ENCODE assay signal across 1 cellular context in the genomic region with DNA sequence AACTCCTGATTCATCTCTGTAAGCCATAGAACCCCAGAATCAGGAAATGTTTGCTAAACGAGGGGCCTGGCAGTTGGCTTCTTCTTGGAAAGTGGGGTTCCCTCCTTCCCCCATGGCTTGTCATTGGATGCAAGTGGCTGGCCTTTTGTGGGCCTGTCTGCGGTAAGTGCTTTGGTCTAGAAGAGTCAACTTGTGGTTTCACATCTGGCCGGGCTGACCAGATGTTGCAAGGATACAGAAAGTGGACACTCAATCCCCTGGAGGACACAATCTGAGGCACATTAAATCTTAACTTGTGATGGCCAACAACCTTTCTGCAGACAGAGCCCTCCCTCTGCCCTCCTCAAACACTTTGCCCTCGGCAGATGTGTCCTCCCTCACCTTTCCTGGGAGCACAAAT.
TF ChIP-seq lines count a peak whose summit lies in the region.

No MANE protein-coding gene starts in this region.

TF ChIP-seq in K562, 482 proteins besides CTCF, POLR2A, EP300 and RAD21 (continued from another document and continues in another):
- TF ChIP-seq MYC (IDR thresholded peaks at IDR 0.05; ENCODE audit: low read depth, low read length) = peak; percentile 22; the same call in 1 of the 2 replicates
- TF ChIP-seq MYC (CRISPR knock-in tag; IDR thresholded peaks at IDR 0.05; ENCODE audit: borderline replicate concordance, low read depth) = no peak
- TF ChIP-seq CBX5 (IDR thresholded peaks at IDR 0.05; ENCODE audit: borderline replicate concordance, low read depth) = no peak
- TF ChIP-seq HCFC1 (IDR thresholded peaks at IDR 0.05; ENCODE audit: low read depth, low read length) = no peak
- TF ChIP-seq, protein P1, sequence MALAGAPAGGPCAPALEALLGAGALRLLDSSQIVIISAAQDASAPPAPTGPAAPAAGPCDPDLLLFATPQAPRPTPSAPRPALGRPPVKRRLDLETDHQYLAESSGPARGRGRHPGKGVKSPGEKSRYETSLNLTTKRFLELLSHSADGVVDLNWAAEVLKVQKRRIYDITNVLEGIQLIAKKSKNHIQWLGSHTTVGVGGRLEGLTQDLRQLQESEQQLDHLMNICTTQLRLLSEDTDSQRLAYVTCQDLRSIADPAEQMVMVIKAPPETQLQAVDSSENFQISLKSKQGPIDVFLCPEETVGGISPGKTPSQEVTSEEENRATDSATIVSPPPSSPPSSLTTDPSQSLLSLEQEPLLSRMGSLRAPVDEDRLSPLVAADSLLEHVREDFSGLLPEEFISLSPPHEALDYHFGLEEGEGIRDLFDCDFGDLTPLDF (CRISPR knock-in tag; IDR thresholded peaks at IDR 0.05) = no peak
- TF ChIP-seq HDAC1 (IDR thresholded peaks at IDR 0.05) = peak in 1 of 2 experiments; percentile 74; a peak in 2 of 4 replicates
- no peak for TF ChIP-seq NELFE (IDR thresholded peaks at IDR 0.05; ENCODE audit: insufficient read depth, insufficient read length)
- no peak for TF ChIP-seq DDX20 (tag; IDR thresholded peaks at IDR 0.05; ENCODE audit: low read depth)
- no peak for TF ChIP-seq BCOR (IDR thresholded peaks at IDR 0.05)
- peak; percentile 35; the same call in 1 of the 2 replicates for TF ChIP-seq JUND (IDR thresholded peaks at IDR 0.05; ENCODE audit: borderline replicate concordance, low read depth, low read length)
- no peak for TF ChIP-seq JUND (tag; IDR thresholded peaks at IDR 0.05; ENCODE audit: borderline replicate concordance, low read depth, low read length)
- TF ChIP-seq NFRKB (IDR thresholded peaks at IDR 0.05; ENCODE audit: low read depth) = no peak
- no peak for TF ChIP-seq HNRNPUL1 (IDR thresholded peaks at IDR 0.05; ENCODE audit: low read length)
- TF ChIP-seq LARP7 (IDR thresholded peaks at IDR 0.05) = no peak
- TF ChIP-seq, protein P2, sequence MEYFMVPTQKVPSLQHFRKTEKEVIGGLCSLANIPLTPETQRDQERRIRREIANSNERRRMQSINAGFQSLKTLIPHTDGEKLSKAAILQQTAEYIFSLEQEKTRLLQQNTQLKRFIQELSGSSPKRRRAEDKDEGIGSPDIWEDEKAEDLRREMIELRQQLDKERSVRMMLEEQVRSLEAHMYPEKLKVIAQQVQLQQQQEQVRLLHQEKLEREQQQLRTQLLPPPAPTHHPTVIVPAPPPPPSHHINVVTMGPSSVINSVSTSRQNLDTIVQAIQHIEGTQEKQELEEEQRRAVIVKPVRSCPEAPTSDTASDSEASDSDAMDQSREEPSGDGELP (CRISPR knock-in tag; IDR thresholded peaks at IDR 0.05; ENCODE audit: borderline replicate concordance) = peak; percentile 88
- TF ChIP-seq EWSR1 (IDR thresholded peaks at IDR 0.05; ENCODE audit: borderline replicate concordance, low read depth, partially characterized antibody) = no peak
- TF ChIP-seq, protein P3, sequence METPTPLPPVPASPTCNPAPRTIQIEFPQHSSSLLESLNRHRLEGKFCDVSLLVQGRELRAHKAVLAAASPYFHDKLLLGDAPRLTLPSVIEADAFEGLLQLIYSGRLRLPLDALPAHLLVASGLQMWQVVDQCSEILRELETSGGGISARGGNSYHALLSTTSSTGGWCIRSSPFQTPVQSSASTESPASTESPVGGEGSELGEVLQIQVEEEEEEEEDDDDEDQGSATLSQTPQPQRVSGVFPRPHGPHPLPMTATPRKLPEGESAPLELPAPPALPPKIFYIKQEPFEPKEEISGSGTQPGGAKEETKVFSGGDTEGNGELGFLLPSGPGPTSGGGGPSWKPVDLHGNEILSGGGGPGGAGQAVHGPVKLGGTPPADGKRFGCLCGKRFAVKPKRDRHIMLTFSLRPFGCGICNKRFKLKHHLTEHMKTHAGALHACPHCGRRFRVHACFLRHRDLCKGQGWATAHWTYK (CRISPR knock-in tag; IDR thresholded peaks at IDR 0.05) = no peak
- TF ChIP-seq, protein P4, sequence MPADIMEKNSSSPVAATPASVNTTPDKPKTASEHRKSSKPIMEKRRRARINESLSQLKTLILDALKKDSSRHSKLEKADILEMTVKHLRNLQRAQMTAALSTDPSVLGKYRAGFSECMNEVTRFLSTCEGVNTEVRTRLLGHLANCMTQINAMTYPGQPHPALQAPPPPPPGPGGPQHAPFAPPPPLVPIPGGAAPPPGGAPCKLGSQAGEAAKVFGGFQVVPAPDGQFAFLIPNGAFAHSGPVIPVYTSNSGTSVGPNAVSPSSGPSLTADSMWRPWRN (IDR thresholded peaks at IDR 0.05; ENCODE audit: low read depth) = 0 out of 2 replicates have a peak, but pooled peaks have one; percentile 32
- TF ChIP-seq CSDE1 (IDR thresholded peaks at IDR 0.05) = no peak
- TF ChIP-seq, protein P5, sequence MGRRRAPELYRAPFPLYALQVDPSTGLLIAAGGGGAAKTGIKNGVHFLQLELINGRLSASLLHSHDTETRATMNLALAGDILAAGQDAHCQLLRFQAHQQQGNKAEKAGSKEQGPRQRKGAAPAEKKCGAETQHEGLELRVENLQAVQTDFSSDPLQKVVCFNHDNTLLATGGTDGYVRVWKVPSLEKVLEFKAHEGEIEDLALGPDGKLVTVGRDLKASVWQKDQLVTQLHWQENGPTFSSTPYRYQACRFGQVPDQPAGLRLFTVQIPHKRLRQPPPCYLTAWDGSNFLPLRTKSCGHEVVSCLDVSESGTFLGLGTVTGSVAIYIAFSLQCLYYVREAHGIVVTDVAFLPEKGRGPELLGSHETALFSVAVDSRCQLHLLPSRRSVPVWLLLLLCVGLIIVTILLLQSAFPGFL (CRISPR knock-in tag; IDR thresholded peaks at IDR 0.05) = no peak
- TF ChIP-seq, protein P6, sequence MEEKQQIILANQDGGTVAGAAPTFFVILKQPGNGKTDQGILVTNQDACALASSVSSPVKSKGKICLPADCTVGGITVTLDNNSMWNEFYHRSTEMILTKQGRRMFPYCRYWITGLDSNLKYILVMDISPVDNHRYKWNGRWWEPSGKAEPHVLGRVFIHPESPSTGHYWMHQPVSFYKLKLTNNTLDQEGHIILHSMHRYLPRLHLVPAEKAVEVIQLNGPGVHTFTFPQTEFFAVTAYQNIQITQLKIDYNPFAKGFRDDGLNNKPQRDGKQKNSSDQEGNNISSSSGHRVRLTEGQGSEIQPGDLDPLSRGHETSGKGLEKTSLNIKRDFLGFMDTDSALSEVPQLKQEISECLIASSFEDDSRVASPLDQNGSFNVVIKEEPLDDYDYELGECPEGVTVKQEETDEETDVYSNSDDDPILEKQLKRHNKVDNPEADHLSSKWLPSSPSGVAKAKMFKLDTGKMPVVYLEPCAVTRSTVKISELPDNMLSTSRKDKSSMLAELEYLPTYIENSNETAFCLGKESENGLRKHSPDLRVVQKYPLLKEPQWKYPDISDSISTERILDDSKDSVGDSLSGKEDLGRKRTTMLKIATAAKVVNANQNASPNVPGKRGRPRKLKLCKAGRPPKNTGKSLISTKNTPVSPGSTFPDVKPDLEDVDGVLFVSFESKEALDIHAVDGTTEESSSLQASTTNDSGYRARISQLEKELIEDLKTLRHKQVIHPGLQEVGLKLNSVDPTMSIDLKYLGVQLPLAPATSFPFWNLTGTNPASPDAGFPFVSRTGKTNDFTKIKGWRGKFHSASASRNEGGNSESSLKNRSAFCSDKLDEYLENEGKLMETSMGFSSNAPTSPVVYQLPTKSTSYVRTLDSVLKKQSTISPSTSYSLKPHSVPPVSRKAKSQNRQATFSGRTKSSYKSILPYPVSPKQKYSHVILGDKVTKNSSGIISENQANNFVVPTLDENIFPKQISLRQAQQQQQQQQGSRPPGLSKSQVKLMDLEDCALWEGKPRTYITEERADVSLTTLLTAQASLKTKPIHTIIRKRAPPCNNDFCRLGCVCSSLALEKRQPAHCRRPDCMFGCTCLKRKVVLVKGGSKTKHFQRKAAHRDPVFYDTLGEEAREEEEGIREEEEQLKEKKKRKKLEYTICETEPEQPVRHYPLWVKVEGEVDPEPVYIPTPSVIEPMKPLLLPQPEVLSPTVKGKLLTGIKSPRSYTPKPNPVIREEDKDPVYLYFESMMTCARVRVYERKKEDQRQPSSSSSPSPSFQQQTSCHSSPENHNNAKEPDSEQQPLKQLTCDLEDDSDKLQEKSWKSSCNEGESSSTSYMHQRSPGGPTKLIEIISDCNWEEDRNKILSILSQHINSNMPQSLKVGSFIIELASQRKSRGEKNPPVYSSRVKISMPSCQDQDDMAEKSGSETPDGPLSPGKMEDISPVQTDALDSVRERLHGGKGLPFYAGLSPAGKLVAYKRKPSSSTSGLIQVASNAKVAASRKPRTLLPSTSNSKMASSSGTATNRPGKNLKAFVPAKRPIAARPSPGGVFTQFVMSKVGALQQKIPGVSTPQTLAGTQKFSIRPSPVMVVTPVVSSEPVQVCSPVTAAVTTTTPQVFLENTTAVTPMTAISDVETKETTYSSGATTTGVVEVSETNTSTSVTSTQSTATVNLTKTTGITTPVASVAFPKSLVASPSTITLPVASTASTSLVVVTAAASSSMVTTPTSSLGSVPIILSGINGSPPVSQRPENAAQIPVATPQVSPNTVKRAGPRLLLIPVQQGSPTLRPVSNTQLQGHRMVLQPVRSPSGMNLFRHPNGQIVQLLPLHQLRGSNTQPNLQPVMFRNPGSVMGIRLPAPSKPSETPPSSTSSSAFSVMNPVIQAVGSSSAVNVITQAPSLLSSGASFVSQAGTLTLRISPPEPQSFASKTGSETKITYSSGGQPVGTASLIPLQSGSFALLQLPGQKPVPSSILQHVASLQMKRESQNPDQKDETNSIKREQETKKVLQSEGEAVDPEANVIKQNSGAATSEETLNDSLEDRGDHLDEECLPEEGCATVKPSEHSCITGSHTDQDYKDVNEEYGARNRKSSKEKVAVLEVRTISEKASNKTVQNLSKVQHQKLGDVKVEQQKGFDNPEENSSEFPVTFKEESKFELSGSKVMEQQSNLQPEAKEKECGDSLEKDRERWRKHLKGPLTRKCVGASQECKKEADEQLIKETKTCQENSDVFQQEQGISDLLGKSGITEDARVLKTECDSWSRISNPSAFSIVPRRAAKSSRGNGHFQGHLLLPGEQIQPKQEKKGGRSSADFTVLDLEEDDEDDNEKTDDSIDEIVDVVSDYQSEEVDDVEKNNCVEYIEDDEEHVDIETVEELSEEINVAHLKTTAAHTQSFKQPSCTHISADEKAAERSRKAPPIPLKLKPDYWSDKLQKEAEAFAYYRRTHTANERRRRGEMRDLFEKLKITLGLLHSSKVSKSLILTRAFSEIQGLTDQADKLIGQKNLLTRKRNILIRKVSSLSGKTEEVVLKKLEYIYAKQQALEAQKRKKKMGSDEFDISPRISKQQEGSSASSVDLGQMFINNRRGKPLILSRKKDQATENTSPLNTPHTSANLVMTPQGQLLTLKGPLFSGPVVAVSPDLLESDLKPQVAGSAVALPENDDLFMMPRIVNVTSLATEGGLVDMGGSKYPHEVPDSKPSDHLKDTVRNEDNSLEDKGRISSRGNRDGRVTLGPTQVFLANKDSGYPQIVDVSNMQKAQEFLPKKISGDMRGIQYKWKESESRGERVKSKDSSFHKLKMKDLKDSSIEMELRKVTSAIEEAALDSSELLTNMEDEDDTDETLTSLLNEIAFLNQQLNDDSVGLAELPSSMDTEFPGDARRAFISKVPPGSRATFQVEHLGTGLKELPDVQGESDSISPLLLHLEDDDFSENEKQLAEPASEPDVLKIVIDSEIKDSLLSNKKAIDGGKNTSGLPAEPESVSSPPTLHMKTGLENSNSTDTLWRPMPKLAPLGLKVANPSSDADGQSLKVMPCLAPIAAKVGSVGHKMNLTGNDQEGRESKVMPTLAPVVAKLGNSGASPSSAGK (IDR thresholded peaks at IDR 0.05) = 0 out of 2 replicates have a peak, but pooled peaks have one; percentile 13
- TF ChIP-seq GATAD2A (IDR thresholded peaks at IDR 0.05) = no peak
- no peak for TF ChIP-seq WHSC1 (IDR thresholded peaks at IDR 0.05; ENCODE audit: low read length)
- peak; percentile 40 to 45; a peak in 2 of 4 replicates for TF ChIP-seq FOXA3 (CRISPR knock-in tag; conservative IDR thresholded peaks at IDR 0.05 in 1 of 2, IDR thresholded peaks at IDR 0.05 in 1 of 2)
- no peak for TF ChIP-seq RBM25 (IDR thresholded peaks at IDR 0.05; ENCODE audit: low read depth, low read length, severe bottlenecking)
- TF ChIP-seq TAL1 (IDR thresholded peaks at IDR 0.05) = peak; percentile 51
- TF ChIP-seq, protein P7, sequence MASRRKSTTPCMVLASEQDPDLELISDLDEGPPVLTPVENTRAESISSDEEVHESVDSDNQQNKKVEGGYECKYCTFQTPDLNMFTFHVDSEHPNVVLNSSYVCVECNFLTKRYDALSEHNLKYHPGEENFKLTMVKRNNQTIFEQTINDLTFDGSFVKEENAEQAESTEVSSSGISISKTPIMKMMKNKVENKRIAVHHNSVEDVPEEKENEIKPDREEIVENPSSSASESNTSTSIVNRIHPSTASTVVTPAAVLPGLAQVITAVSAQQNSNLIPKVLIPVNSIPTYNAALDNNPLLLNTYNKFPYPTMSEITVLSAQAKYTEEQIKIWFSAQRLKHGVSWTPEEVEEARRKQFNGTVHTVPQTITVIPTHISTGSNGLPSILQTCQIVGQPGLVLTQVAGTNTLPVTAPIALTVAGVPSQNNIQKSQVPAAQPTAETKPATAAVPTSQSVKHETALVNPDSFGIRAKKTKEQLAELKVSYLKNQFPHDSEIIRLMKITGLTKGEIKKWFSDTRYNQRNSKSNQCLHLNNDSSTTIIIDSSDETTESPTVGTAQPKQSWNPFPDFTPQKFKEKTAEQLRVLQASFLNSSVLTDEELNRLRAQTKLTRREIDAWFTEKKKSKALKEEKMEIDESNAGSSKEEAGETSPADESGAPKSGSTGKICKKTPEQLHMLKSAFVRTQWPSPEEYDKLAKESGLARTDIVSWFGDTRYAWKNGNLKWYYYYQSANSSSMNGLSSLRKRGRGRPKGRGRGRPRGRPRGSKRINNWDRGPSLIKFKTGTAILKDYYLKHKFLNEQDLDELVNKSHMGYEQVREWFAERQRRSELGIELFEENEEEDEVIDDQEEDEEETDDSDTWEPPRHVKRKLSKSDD (conservative IDR thresholded peaks at IDR 0.05; ENCODE audit: low read length) = no peak
- no peak for TF ChIP-seq MAZ (CRISPR knock-in tag; conservative IDR thresholded peaks at IDR 0.05 in 1 of 2, IDR thresholded peaks at IDR 0.05 in 1 of 2)
- TF ChIP-seq, protein P8, sequence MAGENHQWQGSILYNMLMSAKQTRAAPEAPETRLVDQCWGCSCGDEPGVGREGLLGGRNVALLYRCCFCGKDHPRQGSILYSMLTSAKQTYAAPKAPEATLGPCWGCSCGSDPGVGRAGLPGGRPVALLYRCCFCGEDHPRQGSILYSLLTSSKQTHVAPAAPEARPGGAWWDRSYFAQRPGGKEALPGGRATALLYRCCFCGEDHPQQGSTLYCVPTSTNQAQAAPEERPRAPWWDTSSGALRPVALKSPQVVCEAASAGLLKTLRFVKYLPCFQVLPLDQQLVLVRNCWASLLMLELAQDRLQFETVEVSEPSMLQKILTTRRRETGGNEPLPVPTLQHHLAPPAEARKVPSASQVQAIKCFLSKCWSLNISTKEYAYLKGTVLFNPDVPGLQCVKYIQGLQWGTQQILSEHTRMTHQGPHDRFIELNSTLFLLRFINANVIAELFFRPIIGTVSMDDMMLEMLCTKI (IDR thresholded peaks at IDR 0.05; ENCODE audit: partially characterized antibody) = no peak
- TF ChIP-seq SMAD2 (IDR thresholded peaks at IDR 0.05; ENCODE audit: low read depth, low read length) = no peak
- TF ChIP-seq, protein P9, sequence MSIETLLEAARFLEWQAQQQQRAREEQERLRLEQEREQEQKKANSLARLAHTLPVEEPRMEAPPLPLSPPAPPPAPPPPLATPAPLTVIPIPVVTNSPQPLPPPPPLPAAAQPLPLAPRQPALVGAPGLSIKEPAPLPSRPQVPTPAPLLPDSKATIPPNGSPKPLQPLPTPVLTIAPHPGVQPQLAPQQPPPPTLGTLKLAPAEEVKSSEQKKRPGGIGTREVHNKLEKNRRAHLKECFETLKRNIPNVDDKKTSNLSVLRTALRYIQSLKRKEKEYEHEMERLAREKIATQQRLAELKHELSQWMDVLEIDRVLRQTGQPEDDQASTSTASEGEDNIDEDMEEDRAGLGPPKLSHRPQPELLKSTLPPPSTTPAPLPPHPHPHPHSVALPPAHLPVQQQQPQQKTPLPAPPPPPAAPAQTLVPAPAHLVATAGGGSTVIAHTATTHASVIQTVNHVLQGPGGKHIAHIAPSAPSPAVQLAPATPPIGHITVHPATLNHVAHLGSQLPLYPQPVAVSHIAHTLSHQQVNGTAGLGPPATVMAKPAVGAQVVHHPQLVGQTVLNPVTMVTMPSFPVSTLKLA (conservative IDR thresholded peaks at IDR 0.05) = peak in 1 of 2 experiments; percentile 25; a peak in 1 of 4 replicates
- TF ChIP-seq BRF1 (IDR thresholded peaks at IDR 0.05; ENCODE audit: borderline replicate concordance, extremely low read depth, insufficient read length) = no peak
- no peak for TF ChIP-seq SMAD1 (IDR thresholded peaks at IDR 0.05; ENCODE audit: low read depth, low read length, partially characterized antibody)
